In the genomic region with DNA sequence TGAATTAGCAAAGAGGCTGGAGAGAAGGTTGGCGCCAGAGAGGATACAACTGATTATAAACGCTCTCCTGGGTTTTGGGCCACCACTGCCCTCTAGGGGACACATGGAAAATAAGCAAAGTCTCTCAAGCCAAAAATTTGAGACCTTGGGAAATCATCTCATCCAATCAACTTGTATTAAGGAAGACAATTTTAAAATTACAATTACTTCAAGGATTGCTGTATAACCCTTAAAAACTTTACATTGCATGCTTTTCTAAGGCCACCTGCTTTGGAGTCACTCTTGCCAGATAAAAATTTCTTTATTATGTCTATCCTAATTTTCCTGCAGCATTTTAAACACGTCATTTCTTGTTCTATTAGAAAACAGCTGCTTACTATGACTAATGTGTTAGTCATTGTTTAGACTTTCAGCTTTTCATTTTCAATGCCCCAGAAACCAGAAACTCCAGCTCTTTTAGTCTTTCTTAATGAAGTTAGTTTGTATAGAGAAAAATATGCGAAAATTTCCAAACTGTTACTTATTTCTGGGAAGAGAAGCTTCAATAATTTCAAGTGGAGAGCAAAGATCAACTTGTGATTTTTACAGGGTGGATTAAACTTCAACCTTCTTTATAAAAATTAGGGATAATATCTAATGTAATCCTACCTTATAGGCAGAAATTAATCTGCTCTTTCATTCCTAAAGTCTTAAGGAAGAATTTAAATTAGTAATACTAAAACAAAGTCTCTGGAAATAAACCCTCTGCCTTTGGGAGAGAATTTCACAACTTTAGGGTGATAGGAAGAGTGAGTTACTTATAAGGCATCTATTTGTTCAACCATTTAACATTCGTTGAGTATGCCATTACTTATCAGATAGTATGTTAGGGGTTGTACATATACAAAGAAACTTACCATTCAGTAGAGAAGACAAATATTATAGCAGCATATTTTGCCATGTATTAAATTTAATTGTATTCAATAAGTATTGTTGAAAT, we compare ENCODE assay signal across 7 cellular contexts. TPM values are rescaled to one million over a fixed set of nuclear protein-coding genes. Genes with fewer than 3 reads are reported as not detected.
DNase-seq lines count a peak whose midpoint lies in the region; ATAC-seq and TF ChIP-seq lines count a peak whose summit lies in the region.

No MANE protein-coding gene starts in this region.

- H3K9ac ChIP-seq in HCT116 (ENCODE audit: low read length): no peak overlapping the region
- H3K9ac ChIP-seq in subcutaneous abdominal adipose tissue (ENCODE audit: low read length in 5 of 5): peak overlapping the region in 2 of 5 donors; percentile 29 to 63

- DNase-seq in GDM1 (lab: John Stamatoyannopoulos, UW): peak; percentile 23
- DNase-seq in HCT116 (ENCODE audit: low read depth, low spot score): peak; percentile 73
- DNase-seq in NCI-H2196 (lab: John Stamatoyannopoulos, UW; ENCODE audit: unreplicated experiment): peak; percentile 51
- peak; percentile 62 for DNase-seq in activated CD4-positive, alpha-beta T cell treated with anti-CD3 and anti-CD28 coated beads, Interleukin-2, amount 10 ng/mL, durations not matched to agents 7 days and 5 days
- no peak for DNase-seq in epithelial cell of prostate (ENCODE audit: low read depth, low spot score)
- peak; percentile 90 for DNase-seq in midbrain (lab: John Stamatoyannopoulos, UW)

- CTCF ChIA-PET in HCT116 (lab: Charles Lee): interaction anchor here (0.7 to 1.7 kb wide), 11 partner anchors 10 to 149 kb away, joined by 3 to 12 read pairs (median 4); no protein-coding TSS in a partner anchor
- CTCF ChIA-PET in activated CD4-positive, alpha-beta T cell treated with anti-CD3 and anti-CD28 coated beads, Interleukin-2, amount 10 ng/mL, durations not matched to agents 7 days and 5 days (lab: Charles Lee): no interaction called here

- no peaks in the 10 kb centered on the region for H3K36me3 Mint-ChIP-seq in activated CD4-positive, alpha-beta T cell treated with anti-CD3 and anti-CD28 coated beads, Interleukin-2, amount 10 ng/mL, durations not matched to agents 7 days and 5 days (ENCODE audit: low read depth)

- intact Hi-C loops in HCT116 (cut with micrococcal nuclease): loop anchor here (2.0 to 10.0 kb wide), 2 partner anchors 148 to 530 kb away; no protein-coding TSS in a partner anchor

- peak; percentile 87 for ATAC-seq in HCT116

- H3K36me3 ChIP-seq in HCT116 (ENCODE audit: control insufficient read depth in 1 of 2, insufficient read depth in 2 of 2, low read length in 2 of 2) (no peaks in the 10 kb centered on the region), subcutaneous abdominal adipose tissue (ENCODE audit: control insufficient read depth in 5 of 5, insufficient read depth in 5 of 5, low read length in 5 of 5) (no peaks in the 10 kb centered on the region)

- peaks cover 0 to 24% of the 10 kb centered on the region in 2 experiments; a peak in 3 of 4 replicates for H3K4me1 ChIP-seq in HCT116 (ENCODE audit: control insufficient read depth in 1 of 2, insufficient read depth in 2 of 2, low read length in 2 of 2)
- H3K4me1 ChIP-seq in subcutaneous abdominal adipose tissue (ENCODE audit: control insufficient read depth in 5 of 5, insufficient read depth in 5 of 5, low read length in 5 of 5): peaks cover 0 to 13% (median 10%) of the 10 kb centered on the region in 5 donors

- no peaks in the 10 kb centered on the region for H3K79me2 ChIP-seq in HCT116 (ENCODE audit: insufficient read depth, low read length)

- peaks cover 19% of the 10 kb centered on the region for H3K4me1 Mint-ChIP-seq in activated CD4-positive, alpha-beta T cell treated with anti-CD3 and anti-CD28 coated beads, Interleukin-2, amount 10 ng/mL, durations not matched to agents 7 days and 5 days

- peak overlapping the region in 1 of 2 experiments; percentile 5; a peak in 1 of 4 replicates for H3K4me3 ChIP-seq in HCT116 (replicated peaks in 1 of 2; ENCODE audit: low read depth in 1 of 2, low read length in 2 of 2)
- H3K4me3 ChIP-seq in subcutaneous abdominal adipose tissue (ENCODE audit: low read depth in 1 of 5, low read length in 5 of 5): peak overlapping the region in 1 of 5 donors; percentile 25

- TF ChIP-seq POLR2A in HCT116 (IDR thresholded peaks at IDR 0.05; ENCODE audit: borderline replicate concordance, extremely low read depth, insufficient read depth, insufficient read length): no peak

- no peak overlapping the region for H3K27ac Mint-ChIP-seq in activated CD4-positive, alpha-beta T cell treated with anti-CD3 and anti-CD28 coated beads, Interleukin-2, amount 10 ng/mL, durations not matched to agents 7 days and 5 days

- no TSS peak for BruUV-seq in HCT116 (replicated peaks; lab: Mats Ljungman, UMichigan)

- H2AFZ ChIP-seq in HCT116 (ENCODE audit: low read depth, low read length, poor library complexity, severe bottlenecking): peak overlapping the region; percentile 98

- H3K27ac ChIP-seq in HCT116 (ENCODE audit: low read depth, low read length) (no peak overlapping the region), epithelial cell of prostate (peak overlapping the region; percentile 87), subcutaneous abdominal adipose tissue (ENCODE audit: low read depth, low read length) (peak overlapping the region; percentile 78)

- no peaks in the 10 kb centered on the region for H3K27me3 ChIP-seq in HCT116 (ENCODE audit: insufficient read depth, low read length)
- no peaks in the 10 kb centered on the region for H3K27me3 ChIP-seq in subcutaneous abdominal adipose tissue (ENCODE audit: control insufficient read depth in 5 of 5, insufficient read depth in 4 of 5, low read length in 5 of 5)

- H3K4me2 ChIP-seq in HCT116 (ENCODE audit: low read length): peak overlapping the region; percentile 62

- no peaks in the 10 kb centered on the region for H3K9me3 Mint-ChIP-seq in activated CD4-positive, alpha-beta T cell treated with anti-CD3 and anti-CD28 coated beads, Interleukin-2, amount 10 ng/mL, durations not matched to agents 7 days and 5 days

- no peaks in the 10 kb centered on the region for H3K9me2 ChIP-seq in HCT116 (ENCODE audit: insufficient read depth)

- POLR2A ChIA-PET in HCT116 (lab: Charles Lee): no interaction called here
- POLR2A ChIA-PET in activated CD4-positive, alpha-beta T cell treated with anti-CD3 and anti-CD28 coated beads, Interleukin-2, amount 10 ng/mL, durations not matched to agents 7 days and 5 days (lab: Charles Lee): no interaction called here

- peak; percentile 76 for TF ChIP-seq RAD21 in HCT116 (IDR thresholded peaks at IDR 0.05; ENCODE audit: low read depth)

- H3K9me3 ChIP-seq in HCT116 (ENCODE audit: control insufficient read depth in 1 of 2, insufficient read depth in 1 of 2, low read depth in 1 of 2, low read length in 2 of 2) (no peaks in the 10 kb centered on the region), subcutaneous abdominal adipose tissue (ENCODE audit: control insufficient read depth in 5 of 5, low read length in 5 of 5) (no peaks in the 10 kb centered on the region)

- H4K20me1 ChIP-seq in HCT116 (ENCODE audit: insufficient read depth): no peaks in the 10 kb centered on the region

- peak; percentile 76 to 84 (median 77); a peak in 5 of 6 replicates for TF ChIP-seq CTCF in HCT116 (IDR thresholded peaks at IDR 0.05 in 2 of 3, conservative IDR thresholded peaks at IDR 0.05 in 1 of 3; ENCODE audit: borderline replicate concordance in 1 of 3, insufficient read depth in 1 of 3, low read depth in 2 of 3, low read length in 2 of 3)

- H3K27me3 Mint-ChIP-seq in activated CD4-positive, alpha-beta T cell treated with anti-CD3 and anti-CD28 coated beads, Interleukin-2, amount 10 ng/mL, durations not matched to agents 7 days and 5 days: peaks cover 26% of the 10 kb centered on the region

- no peak overlapping the region for H3K4me3 Mint-ChIP-seq in activated CD4-positive, alpha-beta T cell treated with anti-CD3 and anti-CD28 coated beads, Interleukin-2, amount 10 ng/mL, durations not matched to agents 7 days and 5 days

- RAD21 ChIA-PET in HCT116 (lab: Charles Lee; ENCODE audit: low non-redundant PET in 1 of 2, low total read pairs in 2 of 2, uncharacterized antibody in 2 of 2, unreplicated experiment in 2 of 2): interaction anchor here in 1 of 2 experiments (0.9 kb wide), 1 partner anchor 319 kb away, joined by 3 read pairs; no protein-coding TSS in a partner anchor

TF ChIP-seq in HCT116, 20 proteins besides CTCF, POLR2A, EP300 and RAD21 (continues in another document):
- TF ChIP-seq FOSL1 (IDR thresholded peaks at IDR 0.05; ENCODE audit: low read depth) (peak; percentile 97), JUND (IDR thresholded peaks at IDR 0.05) (peak; percentile 74), SRF (IDR thresholded peaks at IDR 0.05; ENCODE audit: low read depth) (peak; percentile 65), SP1 (IDR thresholded peaks at IDR 0.05; ENCODE audit: low read depth) (peak; percentile 52), TCF7L2 (IDR thresholded peaks at IDR 0.05; ENCODE audit: borderline replicate concordance, extremely low read depth, insufficient read depth, insufficient read length) (no peak), CBX3 (IDR thresholded peaks at IDR 0.05; ENCODE audit: low read depth) (no peak), ZNF274 (IDR thresholded peaks at IDR 0.05; ENCODE audit: low read depth, low read length) (no peak), ELF1 (IDR thresholded peaks at IDR 0.05; ENCODE audit: borderline replicate concordance, low read depth) (no peak), SIN3A (IDR thresholded peaks at IDR 0.05; ENCODE audit: low read depth) (no peak)
- TF ChIP-seq, protein P1, sequence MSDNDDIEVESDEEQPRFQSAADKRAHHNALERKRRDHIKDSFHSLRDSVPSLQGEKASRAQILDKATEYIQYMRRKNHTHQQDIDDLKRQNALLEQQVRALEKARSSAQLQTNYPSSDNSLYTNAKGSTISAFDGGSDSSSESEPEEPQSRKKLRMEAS (IDR thresholded peaks at IDR 0.05): no peak
- TF ChIP-seq, protein P2, sequence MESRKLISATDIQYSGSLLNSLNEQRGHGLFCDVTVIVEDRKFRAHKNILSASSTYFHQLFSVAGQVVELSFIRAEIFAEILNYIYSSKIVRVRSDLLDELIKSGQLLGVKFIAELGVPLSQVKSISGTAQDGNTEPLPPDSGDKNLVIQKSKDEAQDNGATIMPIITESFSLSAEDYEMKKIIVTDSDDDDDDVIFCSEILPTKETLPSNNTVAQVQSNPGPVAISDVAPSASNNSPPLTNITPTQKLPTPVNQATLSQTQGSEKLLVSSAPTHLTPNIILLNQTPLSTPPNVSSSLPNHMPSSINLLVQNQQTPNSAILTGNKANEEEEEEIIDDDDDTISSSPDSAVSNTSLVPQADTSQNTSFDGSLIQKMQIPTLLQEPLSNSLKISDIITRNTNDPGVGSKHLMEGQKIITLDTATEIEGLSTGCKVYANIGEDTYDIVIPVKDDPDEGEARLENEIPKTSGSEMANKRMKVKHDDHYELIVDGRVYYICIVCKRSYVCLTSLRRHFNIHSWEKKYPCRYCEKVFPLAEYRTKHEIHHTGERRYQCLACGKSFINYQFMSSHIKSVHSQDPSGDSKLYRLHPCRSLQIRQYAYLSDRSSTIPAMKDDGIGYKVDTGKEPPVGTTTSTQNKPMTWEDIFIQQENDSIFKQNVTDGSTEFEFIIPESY (IDR thresholded peaks at IDR 0.05; ENCODE audit: extremely low read depth, insufficient replicate concordance, low read length): no peak

RNA-seq across cellular contexts. Expression of a gene that starts 20.6 kb away (rescaled TPM):
- 1.6 TPM for total RNA-seq in HCT116 (2021; ENCODE audit: unreplicated experiment)
- polyA plus RNA-seq in HCT116 (2012): 1.1 and 1.9 TPM in 2 replicates
- total RNA-seq in activated CD4-positive, alpha-beta T cell treated with anti-CD3 and anti-CD28 coated beads, Interleukin-2, amount 10 ng/mL, durations not matched to agents 7 days and 5 days: under 1 TPM; 0.06 to 0.07 TPM
